Comparison of ENCODE assay signal across 8 cellular contexts in the genomic region with DNA sequence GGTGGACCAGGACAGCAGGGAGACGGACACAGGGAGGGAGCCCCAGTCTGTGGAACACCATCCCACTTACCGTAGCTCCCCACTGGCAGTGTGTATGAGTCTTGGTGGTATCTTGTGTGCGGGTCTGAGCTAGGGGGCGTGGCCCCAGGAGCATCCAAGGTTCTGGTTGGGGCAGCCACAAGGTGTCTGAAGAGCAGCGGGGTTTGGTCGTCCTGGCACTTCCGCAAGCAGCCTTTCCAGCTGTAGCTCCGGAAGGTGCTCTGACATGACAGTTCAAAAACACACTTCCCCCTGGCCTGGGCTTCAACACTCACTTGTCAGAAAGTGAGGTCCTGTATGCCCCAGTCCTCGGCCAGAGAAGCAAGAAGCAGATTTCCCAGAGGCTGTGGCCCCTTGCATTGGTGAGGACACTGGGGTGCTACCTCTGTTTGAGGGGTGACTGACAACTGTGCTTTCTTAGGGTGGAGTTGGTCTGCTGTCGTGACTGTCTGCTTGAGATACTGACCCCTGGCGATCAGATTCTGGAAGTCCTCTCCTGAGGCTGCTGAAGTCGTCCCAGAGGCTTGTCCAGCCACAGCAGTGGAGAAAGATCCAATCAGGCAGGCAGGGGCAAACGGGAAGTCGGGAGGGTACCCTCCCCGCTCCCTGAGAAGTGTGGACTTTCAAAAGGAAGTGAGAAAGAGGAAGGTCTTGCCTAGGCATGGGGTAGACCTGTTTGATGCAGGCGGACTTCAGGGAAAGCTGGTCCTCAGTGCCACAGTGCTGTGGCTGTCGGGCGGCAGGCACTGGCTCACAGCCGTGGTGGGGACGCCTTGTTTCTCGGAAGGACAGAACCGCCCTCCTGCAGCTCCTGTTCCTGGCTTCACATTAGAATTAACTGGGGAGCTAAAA. TPM values are rescaled to one million over a fixed set of nuclear protein-coding genes. Genes with fewer than 3 reads are reported as not detected.
DNase-seq lines count a peak whose midpoint lies in the region; ATAC-seq and TF ChIP-seq lines count a peak whose summit lies in the region.

No MANE protein-coding gene starts in this region.

- WGBS in ovary, 3 donors, result 39 to 50% (median 41%) methylated on average over 22 of the region's 22 CpGs

- no peak for TF ChIP-seq POLR2A in NB4 (IDR thresholded peaks at IDR 0.05; ENCODE audit: extremely low read depth, insufficient read length)
- TF ChIP-seq POLR2A in ovary (IDR thresholded peaks at IDR 0.05), result no peak

- no peaks in the 10 kb centered on the region for H3K27me3 ChIP-seq in ovary

- peaks cover 20% of the 10 kb centered on the region for H3K4me1 ChIP-seq in ovary (ENCODE audit: insufficient read depth)

- no peaks in the 10 kb centered on the region for H3K36me3 ChIP-seq in ovary

- H3K4me3 ChIP-seq in HFF-Myc (replicated peaks; ENCODE audit: low read depth, low read length), result no peak overlapping the region
- no peak overlapping the region for H3K4me3 ChIP-seq in NB4 (ENCODE audit: low read depth, low read length)
- no peak overlapping the region for H3K4me3 ChIP-seq in ovary

- ATAC-seq in Right ventricle myocardium inferior, result peak; percentile 71

- H3K9me3 ChIP-seq in ovary, result no peaks in the 10 kb centered on the region

- H3K27ac ChIP-seq in ovary, result peak overlapping the region in 1 of 2 donors; percentile 39

- TF ChIP-seq CTCF in HFF-Myc (IDR thresholded peaks at IDR 0.05; ENCODE audit: low read depth, low read length, missing control alignments) (peak; percentile 68), NB4 (IDR thresholded peaks at IDR 0.05; ENCODE audit: low read depth, low read length) (peak; percentile 58), ovary (IDR thresholded peaks at IDR 0.05) (peak in 2 of 3 donors; percentile 36 to 45)

- intact Hi-C loops in Right ventricle myocardium inferior (cut with DNase I) (loop anchor here (2.0 kb wide), 1 partner anchor 43 kb away; no protein-coding TSS in a partner anchor), ovary (cut with DNase I) (no loop called here)

- peak; percentile 78 for DNase-seq in activated effector memory CD4-positive, alpha-beta T cell treated with anti-CD3 and anti-CD28 coated beads, Interleukin-2, amount 50 U/mL, for 16 hours
- DNase-seq in activated effector memory CD4-positive, alpha-beta T cell treated with Interleukin-2 at 50 U/mL for 16 hours, result no peak
- DNase-seq in HFF-Myc (ENCODE audit: extremely low read depth, low read depth), result no peak
- peak; percentile 79 for DNase-seq in NB4 (ENCODE audit: low read depth)
- peak; percentile 42 for DNase-seq in activated naive CD4-positive, alpha-beta T cell treated with anti-CD3 and anti-CD28 coated beads, Interleukin-2, amount 50 U/mL, for 16 hours
- DNase-seq in Right ventricle myocardium inferior (ENCODE audit: missing footprints), result peak; percentile 77
- DNase-seq in ovary, result peak in 1 of 5 donors; percentile 54
- no peak for DNase-seq in NCI-H2171 treated with DMSO at 0.1 percent for 48 hours (lab: John Stamatoyannopoulos, UW)

- TF ChIP-seq EP300 in ovary (IDR thresholded peaks at IDR 0.05), result no peak

RNA-seq across cellular contexts. Expression of gene PFKFB3, which starts 51.4 kb away (rescaled TPM):
- total RNA-seq in Right ventricle myocardium inferior (28.1 TPM), ovary (10 to 100 TPM; 28.7 to 60.8 (median 41.6) TPM)
- 10 to 100 TPM; 15.3 to 24.5 TPM for polyA plus RNA-seq in ovary

Comparison
In these comparisons a context has a peak if more than half of its experiments do, and no peak if none do; other contexts are left out.
1. DNase-seq: peak in activated effector memory CD4-positive, alpha-beta T cell treated with anti-CD3 and anti-CD28 coated beads, Interleukin-2, amount 50 U/mL, for 16 hours (single experiment), NB4 (single experiment), activated naive CD4-positive, alpha-beta T cell treated with anti-CD3 and anti-CD28 coated beads, Interleukin-2, amount 50 U/mL, for 16 hours (single experiment) and Right ventricle myocardium inferior (single experiment); none in activated effector memory CD4-positive, alpha-beta T cell treated with Interleukin-2 at 50 U/mL for 16 hours (single experiment), HFF-Myc (single experiment) and NCI-H2171 treated with DMSO at 0.1 percent for 48 hours (single experiment).
2. Peak in every context shown above with its lines, with median percentiles within 50 percentile points of each other: CTCF ChIP-seq.